1 cellular context compared by ENCODE assay signal in the genomic region with DNA sequence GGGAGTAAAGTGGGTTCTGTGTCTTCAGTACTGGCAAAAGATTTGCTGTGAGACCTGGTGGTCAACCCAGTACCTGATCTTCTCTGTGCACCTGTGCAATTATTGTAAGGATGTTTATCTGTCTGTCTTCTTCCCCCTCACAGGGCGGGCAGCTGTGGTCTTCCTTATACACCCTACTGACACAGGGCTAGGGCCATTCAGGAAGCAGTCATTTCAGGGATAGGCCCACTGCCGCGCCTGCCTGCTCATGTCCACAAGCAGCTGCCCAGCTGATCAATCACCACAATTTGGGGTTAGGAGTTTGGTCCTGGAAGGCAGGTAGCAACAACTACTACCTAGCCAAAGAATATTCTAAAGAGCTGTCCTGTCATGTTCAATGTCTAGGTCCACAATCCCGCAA.
A peak's percentile ranks its signal among the peaks of the same experiment; 100 is the strongest.
TF ChIP-seq lines count a peak whose summit lies in the region.

No MANE protein-coding gene starts in this region.

TF ChIP-seq in HepG2, 621 proteins besides CTCF, POLR2A, EP300 and RAD21:
- 0 out of 2 replicates have a peak, but pooled peaks have one; percentile 30 for TF ChIP-seq ZNF589 (CRISPR knock-in tag; conservative IDR thresholded peaks at IDR 0.05)
- TF ChIP-seq HOXA3 (CRISPR knock-in tag; IDR thresholded peaks at IDR 0.05), result no peak
- TF ChIP-seq, protein P1, sequence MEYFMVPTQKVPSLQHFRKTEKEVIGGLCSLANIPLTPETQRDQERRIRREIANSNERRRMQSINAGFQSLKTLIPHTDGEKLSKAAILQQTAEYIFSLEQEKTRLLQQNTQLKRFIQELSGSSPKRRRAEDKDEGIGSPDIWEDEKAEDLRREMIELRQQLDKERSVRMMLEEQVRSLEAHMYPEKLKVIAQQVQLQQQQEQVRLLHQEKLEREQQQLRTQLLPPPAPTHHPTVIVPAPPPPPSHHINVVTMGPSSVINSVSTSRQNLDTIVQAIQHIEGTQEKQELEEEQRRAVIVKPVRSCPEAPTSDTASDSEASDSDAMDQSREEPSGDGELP (IDR thresholded peaks at IDR 0.05; ENCODE audit: borderline replicate concordance, low read depth), result peak; percentile 42; the same call in 1 of the 2 replicates
TF ChIP-seq in HepG2: peak in this region for 2.
